ENCODE assay signal across 9 cellular contexts in the genomic region with DNA sequence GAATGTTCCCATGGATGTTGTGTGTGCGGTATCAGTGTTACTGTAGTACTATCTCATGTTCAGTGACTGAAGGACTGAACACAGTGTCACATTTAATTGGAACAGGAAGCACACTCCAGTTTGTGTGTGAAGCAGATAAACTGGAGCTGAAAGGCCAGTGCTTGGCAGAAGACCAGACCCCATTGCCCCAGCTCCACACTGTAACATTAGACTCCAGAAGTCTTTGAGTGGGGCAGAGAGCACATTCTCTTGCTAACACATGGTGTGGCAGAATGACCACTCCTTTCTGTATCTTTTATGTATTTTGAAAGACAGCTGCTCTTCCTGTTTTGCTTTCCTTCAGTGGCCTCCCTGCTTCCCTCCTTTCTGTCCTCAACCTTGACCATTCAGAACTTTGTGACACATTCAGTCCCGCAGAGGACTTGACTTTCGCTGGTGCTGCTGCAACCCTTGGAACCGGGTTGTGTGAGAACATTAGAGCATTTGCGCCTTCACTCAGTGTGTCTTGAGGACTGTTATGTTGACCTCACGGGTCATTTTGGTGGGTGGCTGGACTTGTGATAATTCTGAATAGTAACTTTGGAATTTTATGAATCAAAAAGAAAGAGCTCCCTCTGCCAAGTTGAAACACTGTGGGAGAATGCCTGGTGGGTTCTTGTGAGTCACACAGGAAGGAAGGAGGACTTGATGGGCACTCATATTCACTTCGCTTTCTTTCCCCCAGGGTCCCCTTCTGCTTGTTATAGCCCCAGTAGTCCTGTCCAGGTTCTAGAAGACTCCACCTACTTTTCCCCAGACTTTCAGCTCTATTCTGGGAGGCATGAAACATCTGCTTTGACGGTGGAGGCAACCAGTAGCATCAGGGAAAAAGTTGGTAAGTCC. TPM values are rescaled to one million over a fixed set of nuclear protein-coding genes. Genes with fewer than 3 reads are reported as not detected.
DNase-seq lines count a peak whose midpoint lies in the region; ATAC-seq and TF ChIP-seq lines count a peak whose summit lies in the region.
"Had no signal": no experiment of that assay in that cellular context is flagged by ENCODE, and none has a peak within 500 bp of the region (broad histone marks: within the 10 kb centered on the region; RNA-seq: fewer than 3 reads in every experiment).

No MANE protein-coding gene starts in this region.

- H3K27ac Mint-ChIP-seq in endothelial cell (ENCODE audit: unreplicated experiment): peak overlapping the region; percentile 50
- H3K27ac Mint-ChIP-seq: activated naive CD4-positive, alpha-beta T cell treated with anti-CD3 and anti-CD28 coated beads, Interleukin-2, amount 50 U/mL, for 72 hours had no signal

- peaks cover 1% of the 10 kb centered on the region for H3K27me3 Mint-ChIP-seq in endothelial cell (ENCODE audit: unreplicated experiment)

- no peaks in the 10 kb centered on the region for H3K36me3 Mint-ChIP-seq in endothelial cell (ENCODE audit: low read depth, unreplicated experiment)
- H3K36me3 Mint-ChIP-seq: activated naive CD4-positive, alpha-beta T cell treated with anti-CD3 and anti-CD28 coated beads, Interleukin-2, amount 50 U/mL, for 72 hours had no signal

- peaks cover 19% of the 10 kb centered on the region for H3K4me1 Mint-ChIP-seq in endothelial cell (ENCODE audit: unreplicated experiment)

- ATAC-seq in GM18909 (IDR thresholded peaks at IDR 0.05; ENCODE audit: poor library complexity, unreplicated experiment) (no peak), HG02852 (IDR thresholded peaks at IDR 0.05; ENCODE audit: unreplicated experiment) (no peak)
- ATAC-seq: activated naive CD4-positive, alpha-beta T cell treated with anti-CD3 and anti-CD28 coated beads, Interleukin-2, amount 50 U/mL, for 72 hours had no signal

- no peak for TF ChIP-seq CTCF in AG09309 (IDR thresholded peaks at IDR 0.05; ENCODE audit: control insufficient read depth, insufficient read depth, low read depth, low read length, missing control alignments)
- TF ChIP-seq CTCF in endothelial cell (IDR thresholded peaks at IDR 0.05; ENCODE audit: unreplicated experiment): no peak

- H3K4me3 ChIP-seq in AG09309 (ENCODE audit: control insufficient read depth, low read depth, low read length): peak overlapping the region; percentile 7

- DNase-seq in AG09309 (ENCODE audit: low read depth) (peak; percentile 86), NCI-H226 (peak; percentile 90), endothelial cell (ENCODE audit: low spot score) (no peak), myocyte (ENCODE audit: low read depth) (peak; percentile 95), T-helper 9 cell (no peak), posterior vena cava (ENCODE audit: low spot score) (no peak)

- intact Hi-C loops in posterior vena cava (cut with DNase I): no loop called here

- no peaks in the 10 kb centered on the region for H3K9me3 Mint-ChIP-seq in endothelial cell (ENCODE audit: unreplicated experiment)
- H3K9me3 Mint-ChIP-seq: activated naive CD4-positive, alpha-beta T cell treated with anti-CD3 and anti-CD28 coated beads, Interleukin-2, amount 50 U/mL, for 72 hours had no signal

- H3K4me3 Mint-ChIP-seq in endothelial cell (ENCODE audit: unreplicated experiment): no peak overlapping the region

RNA-seq across cellular contexts. Expression of a gene that starts 26.4 kb away (rescaled TPM):
- total RNA-seq in endothelial cell (ENCODE audit: unreplicated experiment) (35.9 TPM), myocyte (69.4 and 77.3 TPM in 2 replicates), posterior vena cava (10 to 100 TPM; 47.7 to 78.9 TPM)
- polyA plus RNA-seq in myocyte (2012): 20.2 TPM

Comparison
In these comparisons a context has a peak if more than half of its experiments do, and no peak if none do; other contexts are left out.
1. DNase-seq: peak in AG09309 (single experiment), NCI-H226 (single experiment) and myocyte (single experiment); none in endothelial cell (single experiment), T-helper 9 cell (single experiment) and posterior vena cava (single experiment).